Comparison of ENCODE assay signal across 13 cellular contexts in the genomic region with DNA sequence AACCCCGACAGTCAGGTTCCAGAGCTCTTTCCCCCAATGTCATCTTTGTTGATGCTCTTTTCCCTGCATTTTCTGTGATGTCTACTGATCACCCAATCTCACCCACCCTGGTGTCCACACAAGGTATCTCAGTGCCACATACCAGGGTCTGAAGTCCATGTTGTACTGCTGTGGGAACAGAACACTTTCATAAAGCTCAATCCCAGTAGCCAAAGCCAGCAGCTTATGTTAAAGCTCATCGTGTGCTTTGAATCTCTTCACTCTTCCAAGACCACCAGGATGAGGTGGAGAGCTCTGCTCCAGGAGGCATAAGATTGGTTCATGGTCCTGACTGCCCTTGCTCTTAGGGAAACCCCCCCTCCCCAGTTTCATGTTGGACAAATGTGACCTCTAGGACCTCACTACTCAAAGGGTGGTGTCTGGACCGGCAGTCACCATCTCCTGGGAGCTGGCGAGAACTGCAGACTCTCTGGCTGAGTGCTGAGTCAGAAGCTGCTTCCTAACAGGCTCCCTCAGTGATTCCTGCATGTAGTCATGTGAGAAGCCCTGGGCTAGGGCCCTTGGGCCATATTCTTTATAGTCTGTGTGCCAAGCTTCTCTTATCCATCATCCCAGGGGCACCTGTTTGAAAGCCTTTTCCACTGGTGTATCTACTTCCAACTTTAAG. TPM values are rescaled to one million over a fixed set of nuclear protein-coding genes. Genes with fewer than 3 reads are reported as not detected.
DNase-seq lines count a peak whose midpoint lies in the region; ATAC-seq lines count a peak whose summit lies in the region.
"Had no signal": no experiment of that assay in that cellular context is flagged by ENCODE, and none has a peak within 500 bp of the region (broad histone marks: within the 10 kb centered on the region; RNA-seq: fewer than 3 reads in every experiment).

No MANE protein-coding gene starts in this region.

- CTCF ChIA-PET in T-cell (lab: Charles Lee): interaction anchor here in 1 of 2 donors (1.0 to 1.1 kb wide), 2 partner anchors 10 to 237 kb away, joined by 3 to 9 read pairs; no protein-coding TSS in a partner anchor

- no peaks in the 10 kb centered on the region for H3K27me3 Mint-ChIP-seq in T-cell
- H3K27me3 Mint-ChIP-seq: activated CD4-positive, alpha-beta T cell treated with anti-CD3 and anti-CD28 coated beads, Interleukin-2, amount 10 ng/mL, durations not matched to agents 24 days and 14 days had no signal

- DNase-seq in Daoy (ENCODE audit: low read depth) (peak; percentile 43), RKO (ENCODE audit: low spot score) (peak; percentile 56), fibroblast of gingiva (ENCODE audit: low read depth) (peak; percentile 68), pulmonary artery endothelial cell (ENCODE audit: low read depth, low spot score) (peak; percentile 43), T-cell (no peak)
- DNase-seq in activated CD8-positive, alpha-beta memory T cell treated with anti-CD3 and anti-CD28 coated beads, Interleukin-2, amount 50 U/mL, for 4 hours: no peak
- DNase-seq: activated CD4-positive, alpha-beta T cell treated with anti-CD3 and anti-CD28 coated beads, Interleukin-2, amount 10 ng/mL, durations not matched to agents 24 days and 14 days; effector memory CD4-positive, alpha-beta T cell; NCI-H2081; occipital lobe; stimulated activated naive CD4-positive, alpha-beta T cell treated with Interleukin-2 at 50 U/mL for 16 hours had no signal

- H3K4me1 Mint-ChIP-seq in T-cell: peaks cover 0 to 2% (median 0%) of the 10 kb centered on the region in 3 donors

- POLR2A ChIA-PET in T-cell (lab: Charles Lee): no interaction called here

- H3K9me3 Mint-ChIP-seq in T-cell: peaks cover 0 to 11% (median 7%) of the 10 kb centered on the region in 3 donors
- H3K9me3 Mint-ChIP-seq: activated CD4-positive, alpha-beta T cell treated with anti-CD3 and anti-CD28 coated beads, Interleukin-2, amount 10 ng/mL, durations not matched to agents 24 days and 14 days had no signal

- no peak overlapping the region for H3K27ac Mint-ChIP-seq in T-cell

- no peak overlapping the region for H3K4me3 Mint-ChIP-seq in T-cell
- H3K4me3 Mint-ChIP-seq: activated CD4-positive, alpha-beta T cell treated with anti-CD3 and anti-CD28 coated beads, Interleukin-2, amount 10 ng/mL, durations not matched to agents 24 days and 14 days had no signal

- H3K36me3 Mint-ChIP-seq in T-cell: peaks cover 63% of the 10 kb centered on the region

- ATAC-seq in GM19467 (IDR thresholded peaks at IDR 0.05; ENCODE audit: unreplicated experiment) (no peak), T-cell (replicated peaks in 1 of 4) (no peak), HG03045 (IDR thresholded peaks at IDR 0.05; ENCODE audit: unreplicated experiment) (no peak)

RNA-seq across cellular contexts. Expression of a gene that starts 13.4 kb away (rescaled TPM):
- total RNA-seq in Daoy (2014; rRNA removed; shearing (Covaris generic)): 0.63 TPM in 1 of 2 replicates, not detected in the other
- total RNA-seq in pulmonary artery endothelial cell (6.9 and 7.5 TPM in 2 replicates), T-cell (1 to 10 TPM in 3 of 5 donors, under 1 TPM in 2; 0.73 to 1.8 (median 1.1) TPM)

RNA-seq across cellular contexts. Expression of a gene that starts 22.0 kb away (rescaled TPM):
- total RNA-seq in Daoy (2014; rRNA removed; shearing (Covaris generic)): 88.3 and 108 TPM in 2 replicates
- 35.1 and 44.8 TPM in 2 replicates for total RNA-seq in pulmonary artery endothelial cell
- total RNA-seq in T-cell: 10 to 100 TPM in 3 of 5 donors, 1 to 10 TPM in 2; 5.0 to 14.4 (median 10.6) TPM

RNA-seq across cellular contexts. Expression of a gene that starts 33.1 kb away (rescaled TPM):
- total RNA-seq in Daoy (2014; rRNA removed; shearing (Covaris generic)): 38.7 and 48.3 TPM in 2 replicates
- 26.2 and 32.5 TPM in 2 replicates for total RNA-seq in pulmonary artery endothelial cell
- 10 to 100 TPM; 32.6 to 57.9 (median 46.1) TPM for total RNA-seq in T-cell

Comparison
In these comparisons a context has a peak if more than half of its experiments do, and no peak if none do; other contexts are left out.
1. DNase-seq: peak in Daoy (single experiment), RKO (single experiment), fibroblast of gingiva (single experiment) and pulmonary artery endothelial cell (single experiment); none in T-cell (0 of 34) and activated CD8-positive, alpha-beta memory T cell treated with anti-CD3 and anti-CD28 coated beads, Interleukin-2, amount 50 U/mL, for 4 hours (single experiment).